In genomic region chr9:129783516-129784361, GRCh38 we compare ENCODE assay signal across 8 cellular contexts. TPM values are rescaled to one million over a fixed set of nuclear protein-coding genes. Genes with fewer than 3 reads are reported as not detected.
DNase-seq lines count a peak whose midpoint lies in the region; ATAC-seq and TF ChIP-seq lines count a peak whose summit lies in the region.

No MANE protein-coding gene starts in this region.

- peak; percentile 92 for TF ChIP-seq CTCF in BJ (IDR thresholded peaks at IDR 0.05; ENCODE audit: insufficient read depth, low read depth, low read length)

- POLR2A ChIA-PET in BJ (lab: Charles Lee): no interaction called here

- H3K4me3 ChIP-seq in BJ (ENCODE audit: low read depth, low read length): no peak overlapping the region

- H3K27me3 ChIP-seq in BJ (ENCODE audit: control insufficient read depth, insufficient read depth, low read length): no peaks in the 10 kb centered on the region

- CTCF ChIA-PET in BJ (lab: Yijun Ruan, JAX): interaction anchor here (0.7 to 9.4 kb wide), 23 partner anchors 9 to 652 kb away, joined by 3 to 172 read pairs (median 4); partner anchors contain the start of genes ASB6 and C9orf50

- no peak for ATAC-seq in HG03354 (IDR thresholded peaks at IDR 0.05; ENCODE audit: poor library complexity, severe bottlenecking, unreplicated experiment)

- DNase-seq in BJ (ENCODE audit: low read depth): no peak
- peak; percentile 63 for DNase-seq in HCEC 1CT
- DNase-seq in NCI-H69 (lab: John Stamatoyannopoulos, UW): peak; percentile 76
- DNase-seq in activated CD4-positive, alpha-beta T cell treated with anti-CD3 and anti-CD28 coated beads, Interleukin-2, amount 50 U/mL, for 4 hours: peak; percentile 64 to 71
- DNase-seq in ecto neural progenitor cell (ENCODE audit: low spot score): peak; percentile 83
- DNase-seq in lung microvascular endothelial cell (ENCODE audit: low read depth in 2 of 2): peak; percentile 70 to 75
- DNase-seq in stimulated activated CD8-positive, alpha-beta memory T cell treated with anti-CD3 and anti-CD28 coated beads, Interleukin-15, amount 100 ng/mL, for 1 hour (ENCODE audit: low read depth): peak; percentile 62

- H3K36me3 ChIP-seq in BJ (ENCODE audit: control insufficient read depth, insufficient read depth, low read length): no peaks in the 10 kb centered on the region

RNA-seq across cellular contexts. Expression of gene TOR1B, which starts 19.2 kb away (rescaled TPM):
- polyA plus RNA-seq in BJ (2011; rRNA removed): 26.8 and 31.4 TPM in 2 replicates
- 9.5 and 12.9 TPM in 2 replicates for polyA minus RNA-seq in BJ (2011; rRNA and poly(A)+ RNA removed)
- 13.9 and 19.8 TPM in 2 replicates for total RNA-seq in lung microvascular endothelial cell

RNA-seq across cellular contexts. Expression of gene PTGES, which starts 30.9 kb away (rescaled TPM):
- polyA plus RNA-seq in BJ (2011; rRNA removed): 10.5 and 16.4 TPM in 2 replicates
- 11.1 and 14.2 TPM in 2 replicates for polyA minus RNA-seq in BJ (2011; rRNA and poly(A)+ RNA removed)
- 0.40 and 0.44 TPM in 2 replicates for total RNA-seq in lung microvascular endothelial cell

RNA-seq across cellular contexts. Expression of gene TOR1A, which starts 40.2 kb away (rescaled TPM):
- polyA plus RNA-seq in BJ (2011; rRNA removed): 78.8 and 93.2 TPM in 2 replicates
- polyA minus RNA-seq in BJ (2011; rRNA and poly(A)+ RNA removed): 28.0 and 39.4 TPM in 2 replicates
- 26.8 and 32.7 TPM in 2 replicates for total RNA-seq in lung microvascular endothelial cell

RNA-seq across cellular contexts. Expression of gene C9orf78, which starts 51.3 kb away (rescaled TPM):
- polyA plus RNA-seq in BJ (2011; rRNA removed): 26.1 and 41.9 TPM in 2 replicates
- polyA minus RNA-seq in BJ (2011; rRNA and poly(A)+ RNA removed): 4.6 and 5.5 TPM in 2 replicates
- 21.6 and 36.5 TPM in 2 replicates for total RNA-seq in lung microvascular endothelial cell

RNA-seq across cellular contexts. Expression of gene USP20, which starts 51.5 kb away (rescaled TPM):
- 10.5 and 19.0 TPM in 2 replicates for polyA plus RNA-seq in BJ (2011; rRNA removed)
- polyA minus RNA-seq in BJ (2011; rRNA and poly(A)+ RNA removed): 12.4 and 13.0 TPM in 2 replicates
- 5.4 and 8.9 TPM in 2 replicates for total RNA-seq in lung microvascular endothelial cell
